ENCODE assay signal across 11 cellular contexts in the genomic region with DNA sequence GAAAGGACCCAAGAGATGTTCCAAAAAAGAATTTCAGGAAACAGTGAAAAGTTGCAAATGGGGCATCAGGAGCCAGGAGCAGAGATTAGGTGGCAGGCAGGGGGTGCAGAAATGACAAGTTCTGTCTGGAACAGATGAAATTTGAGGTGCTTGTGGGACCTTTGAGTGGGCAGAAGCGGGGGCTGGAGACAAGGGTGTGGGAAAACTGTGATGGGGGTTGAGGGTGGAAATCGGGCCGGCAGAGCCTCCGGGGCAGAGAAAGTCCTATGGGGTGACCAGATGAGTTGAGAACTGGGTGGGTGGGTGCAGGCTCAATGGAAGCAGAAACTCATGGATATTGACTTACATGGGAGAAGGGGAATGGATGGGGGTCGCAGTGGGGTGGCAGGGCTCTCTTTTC. TPM values are rescaled to one million over a fixed set of nuclear protein-coding genes. Genes with fewer than 3 reads are reported as not detected.
DNase-seq lines count a peak whose midpoint lies in the region; ATAC-seq, FAIRE-seq and TF ChIP-seq lines count a peak whose summit lies in the region.
"Had no signal": no experiment of that assay in that cellular context is flagged by ENCODE, and none has a peak within 500 bp of the region (broad histone marks: within the 10 kb centered on the region; RNA-seq: fewer than 3 reads in every experiment).

No MANE protein-coding gene starts in this region.

- no peaks in the 10 kb centered on the region for H3K9me3 ChIP-seq in CD4-positive, CD25-positive, alpha-beta regulatory T cell (ENCODE audit: control insufficient read depth in 2 of 2, low read length in 2 of 2)
- no peaks in the 10 kb centered on the region for H3K9me3 ChIP-seq in Loucy (ENCODE audit: insufficient read depth, low read depth, low read length)
- H3K9me3 ChIP-seq in WERI-Rb-1 (ENCODE audit: severe bottlenecking), result no peaks in the 10 kb centered on the region
- H3K9me3 ChIP-seq in spleen, result no peaks in the 10 kb centered on the region

- peaks cover 7% of the 10 kb centered on the region for H3K27me3 Mint-ChIP-seq in CD4-positive, CD25-positive, alpha-beta regulatory T cell
- H3K27me3 Mint-ChIP-seq in effector memory CD8-positive, alpha-beta T cell, result peaks cover 6 to 10% of the 10 kb centered on the region in 2 donors
- no peaks in the 10 kb centered on the region for H3K27me3 Mint-ChIP-seq in osteocyte (ENCODE audit: unreplicated experiment)

- no peak for ATAC-seq in CD4-positive, CD25-positive, alpha-beta regulatory T cell (ENCODE audit: low read depth in 2 of 2)
- ATAC-seq in effector memory CD8-positive, alpha-beta T cell (replicated peaks), result no peak
- ATAC-seq in HG02763 (IDR thresholded peaks at IDR 0.05; ENCODE audit: unreplicated experiment), result no peak

- no peak overlapping the region for H2AFZ ChIP-seq in Loucy (ENCODE audit: low read length)

- H3K79me2 ChIP-seq in Loucy (ENCODE audit: insufficient read depth, low read length), result no peaks in the 10 kb centered on the region

- FAIRE-seq in GM12891 (lab: Jason Lieb, UNC), result no peak

- no peaks in the 10 kb centered on the region for H3K36me3 ChIP-seq in CD4-positive, CD25-positive, alpha-beta regulatory T cell (ENCODE audit: control insufficient read depth, insufficient read depth, low read length)
- H3K36me3 ChIP-seq in Loucy (ENCODE audit: insufficient read depth, low read length) (no peaks in the 10 kb centered on the region), WERI-Rb-1 (peaks cover 5% of the 10 kb centered on the region), spleen (peaks cover 0 to 7% (median 5%) of the 10 kb centered on the region in 6 donors)
- H3K36me3 ChIP-seq: brain microvascular endothelial cell had no signal

- no peak overlapping the region for H3K4me3 ChIP-seq in CD4-positive, CD25-positive, alpha-beta regulatory T cell (ENCODE audit: low read depth, low read length)
- H3K4me3 ChIP-seq in Loucy (ENCODE audit: low read length, poor library complexity, severe bottlenecking) (no peak overlapping the region), WERI-Rb-1 (ENCODE audit: low read depth, low read length) (no peak overlapping the region), spleen (no peak overlapping the region)

- H3K27ac ChIP-seq in CD4-positive, CD25-positive, alpha-beta regulatory T cell (ENCODE audit: insufficient read depth, low read length, poor library complexity, severe bottlenecking), result no peak overlapping the region
- H3K27ac ChIP-seq in WERI-Rb-1 (no peak overlapping the region), spleen (peak overlapping the region in 3 of 8 donors; percentile 91 to 93 (median 91))

- H3K9me2 ChIP-seq in Loucy (replicated peaks; ENCODE audit: low read depth, low read length), result no peaks in the 10 kb centered on the region

- H3K36me3 Mint-ChIP-seq in CD4-positive, CD25-positive, alpha-beta regulatory T cell, result no peaks in the 10 kb centered on the region
- peaks cover 25% of the 10 kb centered on the region for H3K36me3 Mint-ChIP-seq in effector memory CD8-positive, alpha-beta T cell (ENCODE audit: insufficient read depth)
- no peaks in the 10 kb centered on the region for H3K36me3 Mint-ChIP-seq in osteocyte (ENCODE audit: unreplicated experiment)

- H4K20me1 ChIP-seq in Loucy (ENCODE audit: insufficient read depth, low read length, poor library complexity, severe bottlenecking), result no peaks in the 10 kb centered on the region

- TF ChIP-seq POLR2A in GM12891 (IDR thresholded peaks at IDR 0.05; ENCODE audit: low read depth, low read length), result no peak
- no peak for TF ChIP-seq POLR2A in spleen (IDR thresholded peaks at IDR 0.05)

- peaks cover 0 to 41% (median 27%) of the 10 kb centered on the region in 4 donors for H3K4me1 Mint-ChIP-seq in CD4-positive, CD25-positive, alpha-beta regulatory T cell
- H3K4me1 Mint-ChIP-seq in effector memory CD8-positive, alpha-beta T cell (ENCODE audit: low read depth in 2 of 2), result peaks cover 22 to 34% of the 10 kb centered on the region in 2 donors
- H3K4me1 Mint-ChIP-seq in osteocyte (ENCODE audit: unreplicated experiment), result peaks cover 40% of the 10 kb centered on the region

- no peaks in the 10 kb centered on the region for H3F3A ChIP-seq in Loucy (ENCODE audit: low read depth)

- H3K9me3 Mint-ChIP-seq in CD4-positive, CD25-positive, alpha-beta regulatory T cell, result no peaks in the 10 kb centered on the region
- H3K9me3 Mint-ChIP-seq in effector memory CD8-positive, alpha-beta T cell, result no peaks in the 10 kb centered on the region
- no peaks in the 10 kb centered on the region for H3K9me3 Mint-ChIP-seq in osteocyte (ENCODE audit: unreplicated experiment)

- H3K27ac Mint-ChIP-seq in CD4-positive, CD25-positive, alpha-beta regulatory T cell, result peak overlapping the region in 2 of 3 donors; percentile 98 to 100
- H3K27ac Mint-ChIP-seq in effector memory CD8-positive, alpha-beta T cell, result peak overlapping the region; percentile 93 to 96
- peak overlapping the region; percentile 74 for H3K27ac Mint-ChIP-seq in osteocyte (ENCODE audit: unreplicated experiment)

- intact Hi-C loops in spleen (cut with DNase I; ENCODE audit: low total_unique reads), result no loop called here

- H3K4me3 Mint-ChIP-seq in CD4-positive, CD25-positive, alpha-beta regulatory T cell, result peak overlapping the region; percentile 93 to 99 (median 95)
- H3K4me3 Mint-ChIP-seq in effector memory CD8-positive, alpha-beta T cell, result peak overlapping the region; percentile 87 to 91
- H3K4me3 Mint-ChIP-seq in osteocyte (ENCODE audit: unreplicated experiment), result peak overlapping the region; percentile 80

- no peak for TF ChIP-seq CTCF in Loucy (conservative IDR thresholded peaks at IDR 0.05; ENCODE audit: low read length)
- no peak for TF ChIP-seq CTCF in osteocyte (IDR thresholded peaks at IDR 0.05)
- TF ChIP-seq CTCF in WERI-Rb-1 (IDR thresholded peaks at IDR 0.05; ENCODE audit: low read depth, low read length), result no peak
- no peak for TF ChIP-seq CTCF in spleen (IDR thresholded peaks at IDR 0.05 in 8 of 11, conservative IDR thresholded peaks at IDR 0.05 in 3 of 11)

- no peak for DNase-seq in CD4-positive, CD25-positive, alpha-beta regulatory T cell
- no peak for DNase-seq in effector memory CD8-positive, alpha-beta T cell
- DNase-seq in osteocyte (ENCODE audit: extremely low spot score, unreplicated experiment), result no peak
- no peak for DNase-seq in WERI-Rb-1
- no peak for DNase-seq in GM12891 (ENCODE audit: insufficient read length, low spot score)
- DNase-seq in spleen, result no peak
- DNase-seq: brain microvascular endothelial cell, head of caudate nucleus had no signal

- peak overlapping the region; percentile 95 for H3K4me2 ChIP-seq in Loucy (ENCODE audit: low read depth, low read length, poor library complexity, severe bottlenecking)

- 79 to 93% (median 81%) methylated on average over 5 of the region's 5 CpGs for WGBS in spleen, 5 donors

- no peak overlapping the region for H3K9ac ChIP-seq in Loucy (ENCODE audit: low read depth, low read length, poor library complexity, severe bottlenecking)

- peaks cover 31% of the 10 kb centered on the region for H3K4me1 ChIP-seq in CD4-positive, CD25-positive, alpha-beta regulatory T cell (ENCODE audit: control insufficient read depth, insufficient read depth, low read length, poor library complexity, severe bottlenecking)
- H3K4me1 ChIP-seq in Loucy (ENCODE audit: insufficient read depth, low read length, poor library complexity, severe bottlenecking) (peaks cover 34% of the 10 kb centered on the region), spleen (peaks cover 26 to 91% (median 53%) of the 10 kb centered on the region in 6 donors)

- no peaks in the 10 kb centered on the region for H3K27me3 ChIP-seq in CD4-positive, CD25-positive, alpha-beta regulatory T cell (ENCODE audit: control insufficient read depth, insufficient read depth, low read length)
- H3K27me3 ChIP-seq in Loucy (ENCODE audit: insufficient read depth, low read length, poor library complexity, severe bottlenecking) (no peaks in the 10 kb centered on the region), WERI-Rb-1 (ENCODE audit: insufficient read depth, low read depth, severe bottlenecking) (no peaks in the 10 kb centered on the region), spleen (replicated peaks in 1 of 7) (peaks cover 0 to 8% (median 0%) of the 10 kb centered on the region in 7 donors)
- H3K27me3 ChIP-seq: brain microvascular endothelial cell had no signal

TF ChIP-seq in GM12891, 5 proteins besides CTCF, POLR2A, EP300 and RAD21:
- TF ChIP-seq POLR2AphosphoS5 (IDR thresholded peaks at IDR 0.05; ENCODE audit: low read depth, low read length), result no peak
- TF ChIP-seq PAX5 (IDR thresholded peaks at IDR 0.05; ENCODE audit: insufficient read depth, low read length, severe bottlenecking), result no peak
- no peak for TF ChIP-seq POU2F2 (IDR thresholded peaks at IDR 0.05; ENCODE audit: low read depth, low read length)
- no peak for TF ChIP-seq TAF1 (IDR thresholded peaks at IDR 0.05; ENCODE audit: low read depth, low read length)
- no peak for TF ChIP-seq SPI1 (IDR thresholded peaks at IDR 0.05; ENCODE audit: low read depth, low read length)
TF ChIP-seq in GM12891: peak in this region for 0.

RNA-seq across cellular contexts. Expression of a gene that starts 1.6 kb away (rescaled TPM):
- total RNA-seq in CD4-positive, CD25-positive, alpha-beta regulatory T cell, result 143 TPM
- under 1 TPM; 0.22 to 0.54 (median 0.47) TPM for polyA plus RNA-seq in CD4-positive, CD25-positive, alpha-beta regulatory T cell
- total RNA-seq in osteocyte, result 6.7 and 13.0 TPM in 2 replicates
- 22.3 TPM for polyA plus RNA-seq in GM12891 (2012; ENCODE audit: low read depth, missing spikeins)
- total RNA-seq in spleen, result 100 to 1,000 TPM in 1 of 7 donors, 10 to 100 TPM in 6; 12.0 to 113 (median 58.4) TPM
- 10 to 100 TPM; 11.8 to 43.5 (median 13.7) TPM for polyA plus RNA-seq in spleen

RNA-seq across cellular contexts. Expression of a gene that starts 20.1 kb away (rescaled TPM):
- total RNA-seq in CD4-positive, CD25-positive, alpha-beta regulatory T cell, result 33.5 TPM
- polyA plus RNA-seq in CD4-positive, CD25-positive, alpha-beta regulatory T cell, result 10 to 100 TPM; 30.1 to 38.2 (median 34.8) TPM
- total RNA-seq in osteocyte (41.7 and 46.1 TPM in 2 replicates), spleen (10 to 100 TPM; 23.5 to 40.1 (median 32.3) TPM)
- 34.1 TPM for polyA plus RNA-seq in GM12891 (2012; ENCODE audit: low read depth, missing spikeins)
- 10 to 100 TPM; 32.0 to 81.1 (median 35.3) TPM for polyA plus RNA-seq in spleen

RNA-seq across cellular contexts. Expression of a gene that starts 29.8 kb away (rescaled TPM):
- total RNA-seq in CD4-positive, CD25-positive, alpha-beta regulatory T cell, result 0.54 TPM
- not detected for polyA plus RNA-seq in CD4-positive, CD25-positive, alpha-beta regulatory T cell
- total RNA-seq in osteocyte, result not detected in 2 replicates
- polyA plus RNA-seq in GM12891 (2012; ENCODE audit: low read depth, missing spikeins), result not detected
- 1 to 10 TPM in 6 of 7 donors, under 1 TPM in 1; 0.64 to 8.1 (median 4.9) TPM for total RNA-seq in spleen
- polyA plus RNA-seq in spleen, result 1 to 10 TPM in 2 of 3 donors, under 1 TPM in 1; 0.85 to 1.7 (median 1.1) TPM

RNA-seq across cellular contexts. Expression of a gene that starts 42.9 kb away (rescaled TPM):
- total RNA-seq in CD4-positive, CD25-positive, alpha-beta regulatory T cell, result 253 TPM
- 1 to 10 TPM in 2 of 4 donors, under 1 TPM in 2; 0.37 to 4.3 (median 0.91) TPM for polyA plus RNA-seq in CD4-positive, CD25-positive, alpha-beta regulatory T cell
- 22.5 and 25.5 TPM in 2 replicates for total RNA-seq in osteocyte
- 1.3 TPM for polyA plus RNA-seq in GM12891 (2012; ENCODE audit: low read depth, missing spikeins)
- total RNA-seq in spleen, result 100 to 1,000 TPM in 1 of 7 donors, 10 to 100 TPM in 6; 31.7 to 141 (median 69.5) TPM
- 10 to 100 TPM; 25.5 to 38.2 (median 35.2) TPM for polyA plus RNA-seq in spleen
- total RNA-seq: NCI-H460 had no signal
